In genomic region chr13:98873377-98874028, GRCh38 we compare ENCODE assay signal across 14 cellular contexts.
DNase-seq lines count a peak whose midpoint lies in the region; ATAC-seq and TF ChIP-seq lines count a peak whose summit lies in the region.
"Had no signal": no experiment of that assay in that cellular context is flagged by ENCODE, and none has a peak within 500 bp of the region (broad histone marks: within the 10 kb centered on the region; RNA-seq: fewer than 3 reads in every experiment).

No MANE protein-coding gene starts in this region.

- H3K27me3 ChIP-seq in HCT116 (ENCODE audit: insufficient read depth, low read length) (no peaks in the 10 kb centered on the region), mesendoderm (ENCODE audit: insufficient read depth, low read length, poor library complexity) (no peaks in the 10 kb centered on the region), right atrium auricular region (no peaks in the 10 kb centered on the region), thyroid gland (no peaks in the 10 kb centered on the region)

- RAD21 ChIA-PET in HCT116 (lab: Charles Lee; ENCODE audit: low non-redundant PET in 1 of 2, low total read pairs in 2 of 2, uncharacterized antibody in 2 of 2, unreplicated experiment in 2 of 2), result no interaction called here

- intact Hi-C loops in HCT116 (cut with micrococcal nuclease), result no loop called here
- intact Hi-C loops in thyroid gland (cut with DNase I), result no loop called here

- H4K8ac ChIP-seq in mesendoderm (ENCODE audit: low read depth, low read length), result no peak overlapping the region

- TF ChIP-seq CTCF in HCT116 (IDR thresholded peaks at IDR 0.05 in 2 of 3, conservative IDR thresholded peaks at IDR 0.05 in 1 of 3; ENCODE audit: borderline replicate concordance in 1 of 3, insufficient read depth in 1 of 3, low read depth in 2 of 3, low read length in 2 of 3), result no peak
- TF ChIP-seq CTCF in right atrium auricular region (IDR thresholded peaks at IDR 0.05), result no peak
- no peak for TF ChIP-seq CTCF in thyroid gland (IDR thresholded peaks at IDR 0.05)

- no peak overlapping the region for H2BK15ac ChIP-seq in mesendoderm (replicated peaks; ENCODE audit: low read depth)

- H3K27me3 Mint-ChIP-seq in activated T-cell treated with anti-CD3 and anti-CD28 coated beads, Interleukin-2, amount 50 U/mL, for 24 hours, result no peaks in the 10 kb centered on the region
- no peaks in the 10 kb centered on the region for H3K27me3 Mint-ChIP-seq in activated T-helper 17 cell treated with anti-CD3 and anti-CD28 coated beads, Interleukin-2, amount 50 U/mL, for 72 hours

- peaks cover 12% of the 10 kb centered on the region for H3K9me3 Mint-ChIP-seq in activated T-cell treated with anti-CD3 and anti-CD28 coated beads, Interleukin-2, amount 50 U/mL, for 24 hours
- H3K9me3 Mint-ChIP-seq in activated T-helper 17 cell treated with anti-CD3 and anti-CD28 coated beads, Interleukin-2, amount 50 U/mL, for 72 hours, result no peaks in the 10 kb centered on the region

- no peak for TF ChIP-seq RAD21 in HCT116 (IDR thresholded peaks at IDR 0.05; ENCODE audit: low read depth)

- H3K4ac ChIP-seq in mesendoderm (ENCODE audit: low read depth, low read length), result no peak overlapping the region

- no peak overlapping the region for H3K4me2 ChIP-seq in HCT116 (ENCODE audit: low read length)
- H3K4me2 ChIP-seq in mesendoderm (ENCODE audit: low read length), result no peak overlapping the region

- no peaks in the 10 kb centered on the region for H3K4me1 ChIP-seq in HCT116 (ENCODE audit: control insufficient read depth in 1 of 2, insufficient read depth in 2 of 2, low read length in 2 of 2)
- H3K4me1 ChIP-seq in mesendoderm (ENCODE audit: control insufficient read depth, low read depth, low read length), result peaks cover 6% of the 10 kb centered on the region
- H3K4me1 ChIP-seq in right atrium auricular region, result peaks cover 0 to 4% of the 10 kb centered on the region in 2 donors
- H3K4me1 ChIP-seq in thyroid gland, result no peaks in the 10 kb centered on the region

- H3K4me1 Mint-ChIP-seq in activated T-cell treated with anti-CD3 and anti-CD28 coated beads, Interleukin-2, amount 50 U/mL, for 24 hours (ENCODE audit: low read depth), result peaks cover 36% of the 10 kb centered on the region
- peaks cover 17% of the 10 kb centered on the region for H3K4me1 Mint-ChIP-seq in activated T-helper 17 cell treated with anti-CD3 and anti-CD28 coated beads, Interleukin-2, amount 50 U/mL, for 72 hours

- no peak overlapping the region for H2BK5ac ChIP-seq in mesendoderm (ENCODE audit: low read length)

- H3K27ac ChIP-seq in HCT116 (ENCODE audit: low read depth, low read length), result no peak overlapping the region
- H3K27ac ChIP-seq in mesendoderm (ENCODE audit: low read depth, low read length), result no peak overlapping the region
- no peak overlapping the region for H3K27ac ChIP-seq in right atrium auricular region
- no peak overlapping the region for H3K27ac ChIP-seq in thyroid gland

- H3K23ac ChIP-seq in mesendoderm (ENCODE audit: low read length), result no peak overlapping the region

- no TSS peak for BruUV-seq in HCT116 (replicated peaks; lab: Mats Ljungman, UMichigan)

- no peak overlapping the region for H3K9ac ChIP-seq in HCT116 (ENCODE audit: low read length)
- no peak overlapping the region for H3K9ac ChIP-seq in mesendoderm (ENCODE audit: low read length)

- H4K20me1 ChIP-seq in HCT116 (ENCODE audit: insufficient read depth), result no peaks in the 10 kb centered on the region

- TF ChIP-seq POLR2A in HCT116 (IDR thresholded peaks at IDR 0.05; ENCODE audit: borderline replicate concordance, extremely low read depth, insufficient read depth, insufficient read length) (no peak), thyroid gland (IDR thresholded peaks at IDR 0.05) (no peak)

- H2AFZ ChIP-seq in HCT116 (ENCODE audit: low read depth, low read length, poor library complexity, severe bottlenecking), result no peak overlapping the region

- H3K27ac Mint-ChIP-seq in activated T-cell treated with anti-CD3 and anti-CD28 coated beads, Interleukin-2, amount 50 U/mL, for 24 hours, result peak overlapping the region; percentile 16
- peak overlapping the region; percentile 64 for H3K27ac Mint-ChIP-seq in activated T-helper 17 cell treated with anti-CD3 and anti-CD28 coated beads, Interleukin-2, amount 50 U/mL, for 72 hours

- WGBS in mesendoderm (ENCODE audit: extremely low coverage, insufficient coverage, low lambda C conversion rate), result no CpG with 5 or more reads among the region's 3 CpGs
- WGBS in thyroid gland, 2 donors, result 97 to 99% methylated on average over 3 of the region's 3 CpGs

- no peak overlapping the region for H3K18ac ChIP-seq in mesendoderm (ENCODE audit: low read length)

- POLR2A ChIA-PET in HCT116 (lab: Charles Lee), result no interaction called here

- no peaks in the 10 kb centered on the region for H3K79me1 ChIP-seq in mesendoderm (ENCODE audit: low read length)

- H2AK5ac ChIP-seq in mesendoderm (ENCODE audit: low read length), result no peak overlapping the region

- H3K56ac ChIP-seq in mesendoderm (ENCODE audit: low read length), result no peak overlapping the region

- H3K9me3 ChIP-seq in HCT116 (ENCODE audit: control insufficient read depth in 1 of 2, insufficient read depth in 1 of 2, low read depth in 1 of 2, low read length in 2 of 2) (peaks cover 4 to 7% of the 10 kb centered on the region in 2 experiments; a peak in 2 of 4 replicates), right atrium auricular region (peaks cover 0 to 5% of the 10 kb centered on the region in 2 donors), thyroid gland (no peaks in the 10 kb centered on the region)

- CTCF ChIA-PET in HCT116 (lab: Charles Lee), result no interaction called here

- H3K4me3 ChIP-seq in HCT116 (replicated peaks in 1 of 2; ENCODE audit: low read depth in 1 of 2, low read length in 2 of 2), result no peak overlapping the region
- H3K4me3 ChIP-seq in mesendoderm (ENCODE audit: low read length), result no peak overlapping the region
- no peak overlapping the region for H3K4me3 ChIP-seq in right atrium auricular region
- no peak overlapping the region for H3K4me3 ChIP-seq in thyroid gland (replicated peaks in 1 of 3)

- no peaks in the 10 kb centered on the region for H3K9me2 ChIP-seq in HCT116 (ENCODE audit: insufficient read depth)

- ATAC-seq in HCT116, result peak; percentile 42; the same call in 1 of the 2 replicates
- ATAC-seq in activated T-helper 17 cell treated with anti-CD3 and anti-CD28 coated beads, Interleukin-2, amount 50 U/mL, for 72 hours (replicated peaks), result peak; percentile 38

- DNase-seq in activated T-cell treated with anti-CD3 and anti-CD28 coated beads, Interleukin-2, amount 50 U/mL, for 24 hours, result no peak
- no peak for DNase-seq in activated T-cell treated with anti-CD3 and anti-CD28 coated beads, Interleukin-2, amount 50 U/mL, for 1 hour
- DNase-seq in HCT116 (ENCODE audit: low read depth, low spot score) (no peak), mesendoderm (peak; percentile 37), right atrium auricular region (ENCODE audit: low spot score) (no peak), thyroid gland (no peak)
- no peak for DNase-seq in stimulated activated CD4-positive, alpha-beta T cell treated with anti-CD3 and anti-CD28 coated beads, Interleukin-4, amount 100 ng/mL, for 4 hours
- DNase-seq: COR-L47, DMS153, NCI-H1048, NCI-H2081 treated with DMSO at 0.1 percent for 48 hours, NCI-H2227 treated with DMSO at 0.1 percent for 48 hours, NCI-H524 had no signal

- no peak overlapping the region for H2BK120ac ChIP-seq in mesendoderm (ENCODE audit: low read depth, low read length)

- no peak overlapping the region for H3K4me3 Mint-ChIP-seq in activated T-cell treated with anti-CD3 and anti-CD28 coated beads, Interleukin-2, amount 50 U/mL, for 24 hours
- H3K4me3 Mint-ChIP-seq in activated T-helper 17 cell treated with anti-CD3 and anti-CD28 coated beads, Interleukin-2, amount 50 U/mL, for 72 hours, result peak overlapping the region; percentile 7

- H4K5ac ChIP-seq in mesendoderm (ENCODE audit: low read length), result no peak overlapping the region

- H3K36me3 ChIP-seq in HCT116 (ENCODE audit: control insufficient read depth in 1 of 2, insufficient read depth in 2 of 2, low read length in 2 of 2) (peaks cover 0 to 7% of the 10 kb centered on the region in 2 experiments; a peak in 1 of 4 replicates), mesendoderm (ENCODE audit: control insufficient read depth, insufficient read depth, low read length) (no peaks in the 10 kb centered on the region), right atrium auricular region (peaks cover 31% of the 10 kb centered on the region), thyroid gland (peaks cover 16 to 19% of the 10 kb centered on the region in 2 donors)

- H3K79me2 ChIP-seq in HCT116 (ENCODE audit: insufficient read depth, low read length) (no peaks in the 10 kb centered on the region), mesendoderm (ENCODE audit: control insufficient read depth, insufficient read depth, low read length) (no peaks in the 10 kb centered on the region)

- peaks cover 94% of the 10 kb centered on the region for H3K36me3 Mint-ChIP-seq in activated T-cell treated with anti-CD3 and anti-CD28 coated beads, Interleukin-2, amount 50 U/mL, for 24 hours (ENCODE audit: low read depth)
- peaks cover 95% of the 10 kb centered on the region for H3K36me3 Mint-ChIP-seq in activated T-helper 17 cell treated with anti-CD3 and anti-CD28 coated beads, Interleukin-2, amount 50 U/mL, for 72 hours (ENCODE audit: low read depth)

TF ChIP-seq in HCT116, 20 proteins besides CTCF, POLR2A, EP300 and RAD21:
- TF ChIP-seq ZNF274 (IDR thresholded peaks at IDR 0.05; ENCODE audit: low read depth, low read length) (no peak), MAX (IDR thresholded peaks at IDR 0.05) (no peak), CBX3 (IDR thresholded peaks at IDR 0.05; ENCODE audit: low read depth) (peak; percentile 26; the same call in 1 of the 2 replicates)
